ENCODE assay signal across 20 cellular contexts in genomic region chr21:33811147-33812024, GRCh38.
A peak's percentile ranks its signal among the peaks of the same experiment; 100 is the strongest.
DNase-seq lines count a peak whose midpoint lies in the region; ATAC-seq and TF ChIP-seq lines count a peak whose summit lies in the region.
"Had no signal": no experiment of that assay in that cellular context is flagged by ENCODE, and none has a peak within 500 bp of the region (broad histone marks: within the 10 kb centered on the region; RNA-seq: fewer than 3 reads in every experiment).

No MANE protein-coding gene starts in this region.

- no peak for TF ChIP-seq POLR2A in suprapubic skin (IDR thresholded peaks at IDR 0.05)

- no peak overlapping the region for H3K9ac ChIP-seq in MM.1S (ENCODE audit: low read length)
- H3K9ac ChIP-seq: KMS-11 had no signal

- H3K4me1 ChIP-seq in MM.1S (ENCODE audit: low read length) (peaks cover 39% of the 10 kb centered on the region), suprapubic skin (peaks cover 15% of the 10 kb centered on the region)
- H3K4me1 ChIP-seq: pancreas had no signal

- H3K79me2 ChIP-seq in MM.1S (ENCODE audit: low read length), result no peaks in the 10 kb centered on the region

- H3K4me2 ChIP-seq in MM.1S (ENCODE audit: low read depth, low read length), result peak overlapping the region; percentile 41
- H3K4me2 ChIP-seq: KMS-11 had no signal

- H3K36me3 ChIP-seq in MM.1S (replicated peaks; ENCODE audit: insufficient read depth, low read length) (no peaks in the 10 kb centered on the region), suprapubic skin (peaks cover 23% of the 10 kb centered on the region)

- no peak overlapping the region for H3K4me3 ChIP-seq in MM.1S (ENCODE audit: low read length)
- H3K4me3 ChIP-seq in suprapubic skin, result no peak overlapping the region
- H3K4me3 ChIP-seq: pancreas had no signal

- H3K27me3 ChIP-seq in MM.1S (replicated peaks; ENCODE audit: insufficient read depth, low read length), result no peaks in the 10 kb centered on the region
- no peaks in the 10 kb centered on the region for H3K27me3 ChIP-seq in suprapubic skin
- H3K27me3 ChIP-seq: brain microvascular endothelial cell, pancreas had no signal

- H3K9me2 ChIP-seq in MM.1S (replicated peaks; ENCODE audit: insufficient read depth, low read length), result no peaks in the 10 kb centered on the region; the same call in 1 of the 2 replicates

- H3K27ac ChIP-seq in MM.1S (ENCODE audit: low read length), result peak overlapping the region; percentile 19; the same call in 1 of the 2 replicates
- H3K27ac ChIP-seq in suprapubic skin, result peak overlapping the region; percentile 30
- H3K27ac ChIP-seq: brain microvascular endothelial cell, HL-60, KMS-11 had no signal

- peak; percentile 68 for DNase-seq in MM.1S
- peak; percentile 43 to 72 for DNase-seq in dermis microvascular lymphatic vessel endothelial cell (ENCODE audit: low read depth in 2 of 2)
- peak; percentile 29 to 71 for DNase-seq in lung microvascular endothelial cell (ENCODE audit: low read depth in 2 of 2)
- DNase-seq in suprapubic skin (ENCODE audit: low spot score in 2 of 2), result no peak
- DNase-seq in putamen (ENCODE audit: low spot score), result no peak
- DNase-seq: activated CD4-positive, alpha-beta T cell treated with anti-CD3 and anti-CD28 coated beads for 1 hour; activated CD8-positive, alpha-beta memory T cell treated with anti-CD3 and anti-CD28 coated beads, Interleukin-2, amount 50 U/mL, for 4 hours; activated naive CD4-positive, alpha-beta T cell; brain microvascular endothelial cell; Calu3; GDM1; immature natural killer cell; midbrain; pancreas; SIG-M5 had no signal

- no peaks in the 10 kb centered on the region for H4K20me1 ChIP-seq in MM.1S (ENCODE audit: insufficient read depth, low read length)

- TF ChIP-seq EP300 in suprapubic skin (IDR thresholded peaks at IDR 0.05), result no peak

- H3F3A ChIP-seq in MM.1S (ENCODE audit: insufficient read depth, low read length), result peaks cover 7% of the 10 kb centered on the region

- WGBS in suprapubic skin, result 64% methylated on average over 6 of the region's 6 CpGs

- H3K9me3 ChIP-seq in MM.1S (replicated peaks; ENCODE audit: insufficient read depth, low read length), result no peaks in the 10 kb centered on the region
- no peaks in the 10 kb centered on the region for H3K9me3 ChIP-seq in suprapubic skin
- H3K9me3 ChIP-seq: pancreas had no signal

- no peak for ATAC-seq in GM21360 (IDR thresholded peaks at IDR 0.05; ENCODE audit: unreplicated experiment)
- no peak for ATAC-seq in HG02840 (IDR thresholded peaks at IDR 0.05; ENCODE audit: low FRiP score, unreplicated experiment)
- ATAC-seq in HG03196 (IDR thresholded peaks at IDR 0.05; ENCODE audit: unreplicated experiment), result no peak

- TF ChIP-seq CTCF in MM.1S (IDR thresholded peaks at IDR 0.05; ENCODE audit: low read length), result no peak
- no peak for TF ChIP-seq CTCF in suprapubic skin (IDR thresholded peaks at IDR 0.05)

- 0 out of 2 replicates have a peak overlapping the region, but pooled peaks have one; percentile 1 for H2AFZ ChIP-seq in MM.1S (ENCODE audit: low read length)

Comparison
In these comparisons a context has a peak if more than half of its experiments do, and no peak if none do; other contexts are left out.
1. DNase-seq: peak in MM.1S (single experiment), dermis microvascular lymphatic vessel endothelial cell (2 of 2) and lung microvascular endothelial cell (2 of 2); none in suprapubic skin (0 of 2) and putamen (single experiment).